Comparison of ENCODE assay signal across 23 cellular contexts in genomic region chr16:12588510-12588909, GRCh38.
DNase-seq lines count a peak whose midpoint lies in the region; ATAC-seq, FAIRE-seq and TF ChIP-seq lines count a peak whose summit lies in the region.
"Had no signal": no experiment of that assay in that cellular context is flagged by ENCODE, and none has a peak within 500 bp of the region (broad histone marks: within the 10 kb centered on the region; RNA-seq: fewer than 3 reads in every experiment).

No MANE protein-coding gene starts in this region.

- peaks cover 16% of the 10 kb centered on the region for H3K27me3 Mint-ChIP-seq in activated T-cell treated with anti-CD3 and anti-CD28 coated beads, Interleukin-2, amount 50 U/mL, for 24 hours

- H2BK5ac ChIP-seq in H1 (ENCODE audit: low read depth, low read length): no peak overlapping the region

- no peak overlapping the region for H2AFZ ChIP-seq in H1 (ENCODE audit: low read length)
- H2AFZ ChIP-seq: GM23338 had no signal

- no peak overlapping the region for H4K8ac ChIP-seq in H1 (ENCODE audit: extremely low read depth, insufficient read depth, low read length)

- H3K27me3 ChIP-seq in H1 (replicated peaks in 1 of 4; ENCODE audit: control insufficient read depth in 3 of 4, extremely low read depth in 1 of 4, insufficient read depth in 3 of 4, low read length in 3 of 4): no peaks in the 10 kb centered on the region
- H3K27me3 ChIP-seq: BE2C had no signal

- intact Hi-C loops in posterior vena cava (cut with DNase I): no loop called here

- ATAC-seq in GM21786 (IDR thresholded peaks at IDR 0.05; ENCODE audit: unreplicated experiment): no peak
- ATAC-seq: GM23338, HCT116 had no signal

- peaks cover 7% of the 10 kb centered on the region in 4 experiments; a peak in 6 of 7 replicates for H3K4me1 ChIP-seq in H1 (replicated peaks in 1 of 4; ENCODE audit: control insufficient read depth in 3 of 4, insufficient read depth in 4 of 4, low read length in 3 of 4)
- H3K4me1 ChIP-seq: BE2C had no signal

- peak overlapping the region; percentile 61; the same call in 1 of the 2 replicates for H2BK20ac ChIP-seq in H1 (ENCODE audit: low read length)

- TF ChIP-seq EP300 in H1 (IDR thresholded peaks at IDR 0.05; ENCODE audit: borderline replicate concordance in 1 of 2, low read depth in 2 of 2, low read length in 2 of 2): no peak

- H3K4ac ChIP-seq in H1 (replicated peaks; ENCODE audit: insufficient read length, low read depth, low read length): no peak overlapping the region

- H3K4me3 Mint-ChIP-seq in activated T-cell treated with anti-CD3 and anti-CD28 coated beads, Interleukin-2, amount 50 U/mL, for 24 hours: no peak overlapping the region
- H3K4me3 Mint-ChIP-seq: CD4-positive, CD25-positive, alpha-beta regulatory T cell; CD8-positive, alpha-beta memory T cell; GM23338; HFFc6; IgD-negative memory B cell had no signal

- H4K91ac ChIP-seq in H1 (replicated peaks; ENCODE audit: insufficient read length, low read length): no peak overlapping the region

- no peaks in the 10 kb centered on the region for H3K23me2 ChIP-seq in H1 (ENCODE audit: low read depth, low read length)

- FAIRE-seq in H1 (lab: Jason Lieb, UNC): no peak
- FAIRE-seq: A204.1, G401.6, GM12891, GM19239, HTR-8/SVneo had no signal

- H3K9ac ChIP-seq in H1 (replicated peaks in 1 of 4; ENCODE audit: extremely low read depth in 1 of 4, low read depth in 3 of 4, low read length in 3 of 4): no peak overlapping the region

- H4K5ac ChIP-seq in H1 (ENCODE audit: insufficient read length, low read depth, low read length): no peak overlapping the region

- 90% methylated on average over 4 of the region's 4 CpGs; no CpG with 5 or more reads in 1 of the 2 experiments for WGBS in H1 (ENCODE audit: extremely low coverage in 1 of 2, insufficient coverage in 1 of 2, insufficient read length in 1 of 2, insufficient replicate concordance in 2 of 2, low coverage in 1 of 2, low lambda C conversion rate in 2 of 2, missing lambda C conversion rate in 1 of 2), 2 experiments

- no peaks in the 10 kb centered on the region for H3K36me3 ChIP-seq in H1 (ENCODE audit: control insufficient read depth in 2 of 4, insufficient read depth in 4 of 4, low read length in 3 of 4)
- H3K36me3 ChIP-seq: BE2C had no signal

- H3K56ac ChIP-seq in H1 (replicated peaks; ENCODE audit: insufficient read length, low read depth, low read length): no peak overlapping the region

- H3K4me2 ChIP-seq in H1 (ENCODE audit: insufficient read depth in 1 of 2, low read depth in 2 of 2, low read length in 2 of 2): no peak overlapping the region
- H3K4me2 ChIP-seq: GM23338 had no signal

- no peak overlapping the region for H2BK120ac ChIP-seq in H1 (replicated peaks; ENCODE audit: low read depth, low read length)

- no peak overlapping the region for H3K27ac ChIP-seq in H1 (ENCODE audit: low read depth, low read length)

- CTCF ChIA-PET in H1 (lab: Charles Lee; ENCODE audit: partially characterized antibody): interaction anchor here (2.3 kb wide), 1 partner anchor 15 kb away, joined by 15 read pairs; no protein-coding TSS in a partner anchor

- no peak for TF ChIP-seq RAD21 in H1 (IDR thresholded peaks at IDR 0.05 in 1 of 2, conservative IDR thresholded peaks at IDR 0.05 in 1 of 2; ENCODE audit: low read depth in 2 of 2, low read length in 2 of 2)

- peak; percentile 5 for DNase-seq in activated T-cell treated with anti-CD3 and anti-CD28 coated beads, Interleukin-2, amount 50 U/mL, for 24 hours
- DNase-seq in activated T-cell treated with anti-CD3 and anti-CD28 coated beads for 4 hours (no peak), H1 (ENCODE audit: low read depth in 1 of 2, low spot score in 2 of 2) (no peak), posterior vena cava (ENCODE audit: low spot score) (peak; percentile 28), NCI-H1436 treated with DMSO at 0.1 percent for 48 hours (lab: John Stamatoyannopoulos, UW) (no peak)
- DNase-seq: ACHN; BE2C; C1 segment of cervical spinal cord; CD4-positive, CD25-positive, alpha-beta regulatory T cell; CD8-positive, alpha-beta memory T cell; COR-L47; DMS 273 treated with DMSO at 0.1 percent for 48 hours; H7; HFFc6 had no signal

- H3K27ac Mint-ChIP-seq in activated T-cell treated with anti-CD3 and anti-CD28 coated beads, Interleukin-2, amount 50 U/mL, for 24 hours: no peak overlapping the region
- H3K27ac Mint-ChIP-seq: CD4-positive, CD25-positive, alpha-beta regulatory T cell; GM23338; HFFc6 had no signal

- no peak overlapping the region for H3K4me3 ChIP-seq in H1 (ENCODE audit: extremely low read depth in 1 of 4, insufficient read depth in 2 of 4, low read depth in 3 of 4, low read length in 4 of 4)
- H3K4me3 ChIP-seq: GM23338 had no signal

- no peak overlapping the region for H2AK5ac ChIP-seq in H1 (ENCODE audit: low read depth, low read length)

- H3K18ac ChIP-seq in H1 (ENCODE audit: extremely low read depth, low read length): no peak overlapping the region

- H3K9me3 Mint-ChIP-seq in activated T-cell treated with anti-CD3 and anti-CD28 coated beads, Interleukin-2, amount 50 U/mL, for 24 hours: peaks cover 2% of the 10 kb centered on the region
- H3K9me3 Mint-ChIP-seq: HFFc6 had no signal

- H3K36me3 Mint-ChIP-seq in activated T-cell treated with anti-CD3 and anti-CD28 coated beads, Interleukin-2, amount 50 U/mL, for 24 hours (ENCODE audit: low read depth): no peaks in the 10 kb centered on the region
- H3K36me3 Mint-ChIP-seq: CD4-positive, CD25-positive, alpha-beta regulatory T cell; CD8-positive, alpha-beta memory T cell had no signal

- H3K79me2 ChIP-seq in H1 (ENCODE audit: control insufficient read depth in 1 of 2, insufficient read depth in 2 of 2, low read length in 2 of 2): no peaks in the 10 kb centered on the region

- no peak for TF ChIP-seq CTCF in H1 (IDR thresholded peaks at IDR 0.05; ENCODE audit: control extremely low read depth in 1 of 3, insufficient read depth in 1 of 3, low read depth in 1 of 3, low read length in 3 of 3)

- no peaks in the 10 kb centered on the region for H3K79me1 ChIP-seq in H1 (ENCODE audit: low read depth, low read length)

- no peak for TF ChIP-seq POLR2A in H1 (IDR thresholded peaks at IDR 0.05; ENCODE audit: control extremely low read depth in 1 of 2, low read depth in 2 of 2, low read length in 2 of 2)

- H2BK15ac ChIP-seq in H1 (ENCODE audit: low read length): no peak overlapping the region

- peaks cover 17% of the 10 kb centered on the region for H3K4me1 Mint-ChIP-seq in activated T-cell treated with anti-CD3 and anti-CD28 coated beads, Interleukin-2, amount 50 U/mL, for 24 hours (ENCODE audit: low read depth)
- H3K4me1 Mint-ChIP-seq: CD8-positive, alpha-beta memory T cell had no signal

- H3K14ac ChIP-seq in H1 (ENCODE audit: insufficient read length): no peak overlapping the region

- POLR2A ChIA-PET in H1 (lab: Charles Lee; ENCODE audit: partially characterized antibody): no interaction called here

- H3K9me3 ChIP-seq in H1 (ENCODE audit: insufficient read depth in 2 of 2, low read depth in 1 of 2, low read length in 1 of 2): no peaks in the 10 kb centered on the region; a peak in 1 of 4 replicates
- H3K9me3 ChIP-seq: BE2C had no signal

- H2BK12ac ChIP-seq in H1 (ENCODE audit: low read depth, low read length): no peak overlapping the region

- no peak overlapping the region for H3K23ac ChIP-seq in H1 (ENCODE audit: insufficient read length)

- H4K20me1 ChIP-seq in H1 (replicated peaks in 1 of 2; ENCODE audit: control insufficient read depth in 1 of 2, insufficient read depth in 2 of 2, low read length in 2 of 2): no peaks in the 10 kb centered on the region

TF ChIP-seq in H1, 55 proteins besides CTCF, POLR2A, EP300 and RAD21:
- TF ChIP-seq FOSL1 (IDR thresholded peaks at IDR 0.05; ENCODE audit: insufficient read depth, low read depth, low read length) (no peak), CTBP2 (IDR thresholded peaks at IDR 0.05; ENCODE audit: borderline replicate concordance, insufficient read depth, insufficient read length, low read length) (no peak), SUZ12 (IDR thresholded peaks at IDR 0.05; ENCODE audit: low read length) (no peak), POU5F1 (IDR thresholded peaks at IDR 0.05; ENCODE audit: low read depth, low read length) (no peak), BRCA1 (IDR thresholded peaks at IDR 0.05; ENCODE audit: low read depth, low read length) (no peak), JUND (IDR thresholded peaks at IDR 0.05; ENCODE audit: low read length) (no peak)
- TF ChIP-seq, protein P1, sequence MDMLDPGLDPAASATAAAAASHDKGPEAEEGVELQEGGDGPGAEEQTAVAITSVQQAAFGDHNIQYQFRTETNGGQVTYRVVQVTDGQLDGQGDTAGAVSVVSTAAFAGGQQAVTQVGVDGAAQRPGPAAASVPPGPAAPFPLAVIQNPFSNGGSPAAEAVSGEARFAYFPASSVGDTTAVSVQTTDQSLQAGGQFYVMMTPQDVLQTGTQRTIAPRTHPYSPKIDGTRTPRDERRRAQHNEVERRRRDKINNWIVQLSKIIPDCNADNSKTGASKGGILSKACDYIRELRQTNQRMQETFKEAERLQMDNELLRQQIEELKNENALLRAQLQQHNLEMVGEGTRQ (IDR thresholded peaks at IDR 0.05; ENCODE audit: low read length): no peak

Comparison
In these comparisons a context has a peak if more than half of its experiments do, and no peak if none do; other contexts are left out.
1. DNase-seq: peak in activated T-cell treated with anti-CD3 and anti-CD28 coated beads, Interleukin-2, amount 50 U/mL, for 24 hours (single experiment) and posterior vena cava (single experiment); none in activated T-cell treated with anti-CD3 and anti-CD28 coated beads for 4 hours (single experiment), H1 (0 of 2) and NCI-H1436 treated with DMSO at 0.1 percent for 48 hours (single experiment).